In the genomic region with DNA sequence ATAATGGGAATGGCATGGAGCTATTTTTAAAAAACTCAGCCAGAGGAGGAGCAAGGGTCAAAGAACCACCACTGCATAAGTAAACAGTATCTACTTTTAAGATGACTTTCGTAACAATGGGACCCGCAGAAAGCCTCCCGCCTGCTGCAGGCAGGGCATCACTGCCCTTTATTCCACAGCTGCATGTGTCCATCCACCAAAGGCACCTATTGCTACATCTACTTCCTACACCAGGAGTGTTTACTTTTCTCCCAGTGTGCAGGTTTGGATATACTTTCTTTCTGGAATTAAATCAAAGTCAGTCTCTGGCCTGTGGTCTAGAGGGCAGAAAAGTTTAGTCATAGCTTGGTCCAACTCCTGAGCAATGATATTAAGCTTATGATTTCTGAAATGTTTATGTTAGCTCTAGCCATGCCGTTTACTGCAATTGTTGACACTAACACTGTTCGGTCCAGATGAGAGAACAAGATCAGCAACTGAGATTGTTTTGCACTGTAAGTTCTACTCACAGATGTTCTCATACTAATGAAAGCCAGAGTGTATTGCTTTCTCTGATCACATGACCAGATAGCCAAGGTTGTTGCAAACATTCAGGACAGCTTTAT, we compare ENCODE assay signal across 18 cellular contexts.
A peak's percentile ranks its signal among the peaks of the same experiment; 100 is the strongest.
DNase-seq lines count a peak whose midpoint lies in the region; ATAC-seq, FAIRE-seq and TF ChIP-seq lines count a peak whose summit lies in the region.
"Had no signal": no experiment of that assay in that cellular context is flagged by ENCODE, and none has a peak within 500 bp of the region (broad histone marks: within the 10 kb centered on the region; RNA-seq: fewer than 3 reads in every experiment).

No MANE protein-coding gene starts in this region.

- H3K36me3 ChIP-seq in BJ (ENCODE audit: control insufficient read depth, insufficient read depth, low read length): no peaks in the 10 kb centered on the region
- H3K36me3 ChIP-seq in MG63: no peaks in the 10 kb centered on the region
- H3K36me3 ChIP-seq in psoas muscle (ENCODE audit: insufficient read depth in 1 of 2, low read depth in 1 of 2): no peaks in the 10 kb centered on the region
- H3K36me3 ChIP-seq in endodermal cell (ENCODE audit: control insufficient read depth, insufficient read depth, low read length): no peaks in the 10 kb centered on the region
- H3K36me3 ChIP-seq: BLaER1, uterus had no signal

- H3K4me1 ChIP-seq in psoas muscle (no peaks in the 10 kb centered on the region), endodermal cell (ENCODE audit: control insufficient read depth, insufficient read depth, low read length) (no peaks in the 10 kb centered on the region)
- H3K4me1 ChIP-seq: BLaER1, uterus had no signal

- no peaks in the 10 kb centered on the region for H3K4me1 Mint-ChIP-seq in endodermal cell
- H3K4me1 Mint-ChIP-seq: activated T-helper 17 cell treated with anti-CD3 and anti-CD28 coated beads, Interleukin-2, amount 50 U/mL, for 72 hours; stimulated activated memory B cell treated with anti-CD40 and anti-IgM and Interleukin-4, amounts not matched to agents 10 μg/mL and 1 μg/mL and 100 μg/mL, for 72 hours had no signal

- H3K9me3 Mint-ChIP-seq in endodermal cell: no peaks in the 10 kb centered on the region
- H3K9me3 Mint-ChIP-seq: activated T-helper 17 cell treated with anti-CD3 and anti-CD28 coated beads, Interleukin-2, amount 50 U/mL, for 72 hours; stimulated activated memory B cell treated with anti-CD40 and anti-IgM and Interleukin-4, amounts not matched to agents 10 μg/mL and 1 μg/mL and 100 μg/mL, for 72 hours had no signal

- no peak overlapping the region for H3K27ac Mint-ChIP-seq in endodermal cell
- H3K27ac Mint-ChIP-seq: activated CD4-positive, alpha-beta memory T cell treated with anti-CD3 and anti-CD28 coated beads for 36 hours; activated T-helper 17 cell treated with anti-CD3 and anti-CD28 coated beads, Interleukin-2, amount 50 U/mL, for 72 hours; stimulated activated memory B cell treated with anti-CD40 and anti-IgM and Interleukin-4, amounts not matched to agents 10 μg/mL and 1 μg/mL and 100 μg/mL, for 72 hours had no signal

- intact Hi-C loops in psoas muscle (cut with DNase I): no loop called here

- CTCF ChIA-PET in BJ (lab: Yijun Ruan, JAX): interaction anchor here (0.5 kb wide), 1 partner anchor 224 kb away, joined by 3 read pairs; no protein-coding TSS in a partner anchor

- peak; percentile 15 for DNase-seq in BJ (ENCODE audit: low read depth)
- peak; percentile 81 for DNase-seq in MG63
- DNase-seq in mucosa of gallbladder (ENCODE audit: low spot score): peak; percentile 13
- DNase-seq in Ammon's horn (ENCODE audit: low spot score): no peak
- no peak for DNase-seq in psoas muscle
- DNase-seq in endodermal cell: no peak
- DNase-seq: activated CD4-positive, alpha-beta memory T cell treated with anti-CD3 and anti-CD28 coated beads for 36 hours; anterior cingulate cortex; NCI-H1436; stimulated activated CD4-positive, alpha-beta T cell treated with anti-CD3 and anti-CD28 coated beads, Interleukin-4, amount 100 ng/mL, for 24 hours; uterus had no signal

- no peak for TF ChIP-seq CTCF in BJ (IDR thresholded peaks at IDR 0.05; ENCODE audit: insufficient read depth, low read depth, low read length)
- TF ChIP-seq CTCF in psoas muscle (IDR thresholded peaks at IDR 0.05): no peak
- no peak for TF ChIP-seq CTCF in endodermal cell (conservative IDR thresholded peaks at IDR 0.05)

- no peaks in the 10 kb centered on the region for H3K36me3 Mint-ChIP-seq in endodermal cell (ENCODE audit: low read depth)
- H3K36me3 Mint-ChIP-seq: activated CD4-positive, alpha-beta memory T cell treated with anti-CD3 and anti-CD28 coated beads for 36 hours; stimulated activated memory B cell treated with anti-CD40 and anti-IgM and Interleukin-4, amounts not matched to agents 10 μg/mL and 1 μg/mL and 100 μg/mL, for 72 hours had no signal

- no peak overlapping the region for H3K9ac ChIP-seq in endodermal cell (ENCODE audit: extremely low read depth, low read length, poor library complexity, severe bottlenecking)
- H3K9ac ChIP-seq: BLaER1 had no signal

- ATAC-seq in psoas muscle (no peak), GM18909 (IDR thresholded peaks at IDR 0.05; ENCODE audit: poor library complexity, unreplicated experiment) (no peak)
- ATAC-seq: activated T-helper 17 cell treated with anti-CD3 and anti-CD28 coated beads, Interleukin-2, amount 50 U/mL, for 72 hours; GM12878; stimulated activated memory B cell treated with anti-CD40 and anti-IgM and Interleukin-4, amounts not matched to agents 10 μg/mL and 1 μg/mL and 100 μg/mL, for 72 hours had no signal

- H3K9me3 ChIP-seq in MG63: no peaks in the 10 kb centered on the region
- H3K9me3 ChIP-seq in psoas muscle: no peaks in the 10 kb centered on the region
- H3K9me3 ChIP-seq in endodermal cell (ENCODE audit: control insufficient read depth, low read length): no peaks in the 10 kb centered on the region
- H3K9me3 ChIP-seq: BLaER1, uterus had no signal

- no peaks in the 10 kb centered on the region for H3K27me3 Mint-ChIP-seq in endodermal cell (ENCODE audit: insufficient read depth)
- H3K27me3 Mint-ChIP-seq: activated CD4-positive, alpha-beta memory T cell treated with anti-CD3 and anti-CD28 coated beads for 36 hours; activated T-helper 17 cell treated with anti-CD3 and anti-CD28 coated beads, Interleukin-2, amount 50 U/mL, for 72 hours; stimulated activated memory B cell treated with anti-CD40 and anti-IgM and Interleukin-4, amounts not matched to agents 10 μg/mL and 1 μg/mL and 100 μg/mL, for 72 hours had no signal

- WGBS in psoas muscle, 3 donors: 82 to 87% (median 82%) methylated on average over 5 of the region's 5 CpGs
- WGBS in endodermal cell (ENCODE audit: insufficient coverage in 1 of 2, insufficient read length in 1 of 2), 2 experiments: 83 to 87% methylated on average over 1 to 5 of the region's 5 CpGs

- FAIRE-seq in endometrium (lab: Jason Lieb, UNC): peak; percentile 95
- FAIRE-seq: frontal cortex, GM12878 had no signal

- POLR2A ChIA-PET in BJ (lab: Charles Lee): no interaction called here

- H3K27me3 ChIP-seq in BJ (ENCODE audit: control insufficient read depth, insufficient read depth, low read length) (no peaks in the 10 kb centered on the region), MG63 (no peaks in the 10 kb centered on the region), psoas muscle (ENCODE audit: insufficient read depth in 3 of 3, low read length in 2 of 3) (no peaks in the 10 kb centered on the region), endodermal cell (ENCODE audit: control insufficient read depth, insufficient read depth, low read length, poor library complexity, severe bottlenecking) (no peaks in the 10 kb centered on the region)
- H3K27me3 ChIP-seq: BLaER1, uterus had no signal

- H3K27ac ChIP-seq in psoas muscle (no peak overlapping the region), endodermal cell (ENCODE audit: low read depth, low read length) (no peak overlapping the region)
- H3K27ac ChIP-seq: BLaER1, uterus had no signal

- H3K4me3 Mint-ChIP-seq in endodermal cell: no peak overlapping the region
- H3K4me3 Mint-ChIP-seq: activated CD4-positive, alpha-beta memory T cell treated with anti-CD3 and anti-CD28 coated beads for 36 hours; activated T-helper 17 cell treated with anti-CD3 and anti-CD28 coated beads, Interleukin-2, amount 50 U/mL, for 72 hours; stimulated activated memory B cell treated with anti-CD40 and anti-IgM and Interleukin-4, amounts not matched to agents 10 μg/mL and 1 μg/mL and 100 μg/mL, for 72 hours had no signal

- H3K4me3 ChIP-seq in BJ (ENCODE audit: low read depth, low read length): no peak overlapping the region
- no peak overlapping the region for H3K4me3 ChIP-seq in MG63
- H3K4me3 ChIP-seq in psoas muscle: no peak overlapping the region
- H3K4me3 ChIP-seq in endodermal cell (ENCODE audit: low read length): no peak overlapping the region
- H3K4me3 ChIP-seq: BLaER1, GM12878, uterus had no signal

Comparison
In these comparisons a context has a peak if more than half of its experiments do, and no peak if none do; other contexts are left out.
1. DNase-seq: peak in BJ (single experiment), MG63 (single experiment) and mucosa of gallbladder (single experiment); none in Ammon's horn (single experiment), psoas muscle (0 of 2) and endodermal cell (single experiment).